In genomic region chr18:11857177-11857887, GRCh38 we compare ENCODE assay signal across 8 cellular contexts. TPM values are rescaled to one million over a fixed set of nuclear protein-coding genes. Genes with fewer than 3 reads are reported as not detected.
DNase-seq lines count a peak whose midpoint lies in the region; ATAC-seq and TF ChIP-seq lines count a peak whose summit lies in the region.

No MANE protein-coding gene starts in this region.

- H3K27me3 Mint-ChIP-seq in CD8-positive, alpha-beta T cell (ENCODE audit: low read depth): no peaks in the 10 kb centered on the region
- no peaks in the 10 kb centered on the region for H3K27me3 Mint-ChIP-seq in chondrocyte (ENCODE audit: low read depth)
- H3K27me3 Mint-ChIP-seq in stimulated activated memory B cell treated with anti-CD40 and anti-IgM and Interleukin-4, amounts not matched to agents 10 μg/mL and 1 μg/mL and 100 μg/mL, for 72 hours: no peaks in the 10 kb centered on the region

- peaks cover 15% of the 10 kb centered on the region for H3K36me3 Mint-ChIP-seq in CD8-positive, alpha-beta T cell
- no peaks in the 10 kb centered on the region for H3K36me3 Mint-ChIP-seq in chondrocyte (ENCODE audit: low read depth)
- peaks cover 8% of the 10 kb centered on the region for H3K36me3 Mint-ChIP-seq in stimulated activated memory B cell treated with anti-CD40 and anti-IgM and Interleukin-4, amounts not matched to agents 10 μg/mL and 1 μg/mL and 100 μg/mL, for 72 hours

- H3K4me2 ChIP-seq in MM.1S (ENCODE audit: low read depth, low read length): no peak overlapping the region

- H3K4me3 ChIP-seq in CD8-positive, alpha-beta T cell (ENCODE audit: low read depth, low read length): no peak overlapping the region
- no peak overlapping the region for H3K4me3 ChIP-seq in left lung
- H3K4me3 ChIP-seq in tibial artery: no peak overlapping the region
- no peak overlapping the region for H3K4me3 ChIP-seq in MM.1S (ENCODE audit: low read length)

- POLR2A ChIA-PET in CD8-positive, alpha-beta T cell (lab: Charles Lee): no interaction called here

- H3K9me2 ChIP-seq in MM.1S (replicated peaks; ENCODE audit: insufficient read depth, low read length): no peaks in the 10 kb centered on the region

- H3K27me3 ChIP-seq in CD8-positive, alpha-beta T cell (ENCODE audit: insufficient read depth, low read length): no peaks in the 10 kb centered on the region
- H3K27me3 ChIP-seq in left lung (no peaks in the 10 kb centered on the region), tibial artery (no peaks in the 10 kb centered on the region), MM.1S (replicated peaks; ENCODE audit: insufficient read depth, low read length) (no peaks in the 10 kb centered on the region)

- peaks cover 14% of the 10 kb centered on the region for H3K4me1 ChIP-seq in CD8-positive, alpha-beta T cell (ENCODE audit: insufficient read depth, low read length)
- H3K4me1 ChIP-seq in left lung: peaks cover 17 to 43% of the 10 kb centered on the region in 2 donors
- H3K4me1 ChIP-seq in tibial artery: peaks cover 0 to 44% (median 18%) of the 10 kb centered on the region in 4 donors
- peaks cover 6% of the 10 kb centered on the region for H3K4me1 ChIP-seq in MM.1S (ENCODE audit: low read length)

- no peaks in the 10 kb centered on the region for H4K20me1 ChIP-seq in MM.1S (ENCODE audit: insufficient read depth, low read length)

- H3K4me1 Mint-ChIP-seq in CD8-positive, alpha-beta T cell (ENCODE audit: low read depth): peaks cover 36% of the 10 kb centered on the region
- peaks cover 58% of the 10 kb centered on the region for H3K4me1 Mint-ChIP-seq in chondrocyte (ENCODE audit: low read depth)
- peaks cover 13% of the 10 kb centered on the region for H3K4me1 Mint-ChIP-seq in stimulated activated memory B cell treated with anti-CD40 and anti-IgM and Interleukin-4, amounts not matched to agents 10 μg/mL and 1 μg/mL and 100 μg/mL, for 72 hours

- H3K27ac ChIP-seq in CD8-positive, alpha-beta T cell (ENCODE audit: low read depth, low read length): no peak overlapping the region
- H3K27ac ChIP-seq in left lung (peak overlapping the region; percentile 37 to 65), tibial artery (peak overlapping the region; percentile 68 to 73), MM.1S (ENCODE audit: low read length) (no peak overlapping the region)

- CTCF ChIA-PET in CD8-positive, alpha-beta T cell (lab: Charles Lee): no interaction called here

- no peaks in the 10 kb centered on the region for H3K9me3 Mint-ChIP-seq in CD8-positive, alpha-beta T cell
- H3K9me3 Mint-ChIP-seq in chondrocyte (ENCODE audit: low read depth): no peaks in the 10 kb centered on the region
- H3K9me3 Mint-ChIP-seq in stimulated activated memory B cell treated with anti-CD40 and anti-IgM and Interleukin-4, amounts not matched to agents 10 μg/mL and 1 μg/mL and 100 μg/mL, for 72 hours: no peaks in the 10 kb centered on the region

- peaks cover 13% of the 10 kb centered on the region for H3K79me2 ChIP-seq in MM.1S (ENCODE audit: low read length)

- H3K36me3 ChIP-seq in CD8-positive, alpha-beta T cell (ENCODE audit: insufficient read depth, low read length): no peaks in the 10 kb centered on the region
- H3K36me3 ChIP-seq in left lung (no peaks in the 10 kb centered on the region), tibial artery (peaks cover 6 to 28% (median 11%) of the 10 kb centered on the region in 3 donors), MM.1S (replicated peaks; ENCODE audit: insufficient read depth, low read length) (no peaks in the 10 kb centered on the region)

- no peaks in the 10 kb centered on the region for H3F3A ChIP-seq in MM.1S (ENCODE audit: insufficient read depth, low read length)

- H2AFZ ChIP-seq in MM.1S (ENCODE audit: low read length): no peak overlapping the region

- peak overlapping the region; percentile 11 for H3K27ac Mint-ChIP-seq in CD8-positive, alpha-beta T cell
- H3K27ac Mint-ChIP-seq in chondrocyte (ENCODE audit: unreplicated experiment): peak overlapping the region; percentile 99
- H3K27ac Mint-ChIP-seq in stimulated activated memory B cell treated with anti-CD40 and anti-IgM and Interleukin-4, amounts not matched to agents 10 μg/mL and 1 μg/mL and 100 μg/mL, for 72 hours: no peak overlapping the region

- intact Hi-C loops in CD8-positive, alpha-beta T cell (cut with DNase I, micrococcal nuclease): no loop called here
- intact Hi-C loops in left lung (cut with DNase I): no loop called here
- intact Hi-C loops in tibial artery (cut with DNase I; ENCODE audit: low total_unique reads): loop anchor here (10.0 kb wide), 2 partner anchors 47 to 683 kb away; partner anchors contain the start of gene MPPE1

- TF ChIP-seq CTCF in CD8-positive, alpha-beta T cell (IDR thresholded peaks at IDR 0.05): no peak
- TF ChIP-seq CTCF in chondrocyte (IDR thresholded peaks at IDR 0.05) (no peak), left lung (IDR thresholded peaks at IDR 0.05) (no peak), tibial artery (IDR thresholded peaks at IDR 0.05) (no peak), MM.1S (IDR thresholded peaks at IDR 0.05; ENCODE audit: low read length) (no peak)

- no peak overlapping the region for H3K4me3 Mint-ChIP-seq in CD8-positive, alpha-beta T cell
- H3K4me3 Mint-ChIP-seq in chondrocyte (ENCODE audit: unreplicated experiment): peak overlapping the region; percentile 65
- H3K4me3 Mint-ChIP-seq in stimulated activated memory B cell treated with anti-CD40 and anti-IgM and Interleukin-4, amounts not matched to agents 10 μg/mL and 1 μg/mL and 100 μg/mL, for 72 hours: no peak overlapping the region

- no peak for DNase-seq in CD8-positive, alpha-beta T cell
- peak; percentile 42 for DNase-seq in NCI-H2029 (lab: John Stamatoyannopoulos, UW)
- no peak for DNase-seq in chondrocyte (ENCODE audit: low spot score)
- peak in 1 of 2 donors; percentile 65 for DNase-seq in left lung
- peak; percentile 75 to 94 for DNase-seq in tibial artery
- DNase-seq in MM.1S: no peak

- no peaks in the 10 kb centered on the region for H3K9me3 ChIP-seq in CD8-positive, alpha-beta T cell (ENCODE audit: low read length)
- no peaks in the 10 kb centered on the region for H3K9me3 ChIP-seq in left lung
- no peaks in the 10 kb centered on the region for H3K9me3 ChIP-seq in tibial artery
- H3K9me3 ChIP-seq in MM.1S (replicated peaks; ENCODE audit: insufficient read depth, low read length): no peaks in the 10 kb centered on the region

- no peak overlapping the region for H3K9ac ChIP-seq in MM.1S (ENCODE audit: low read length)

- ATAC-seq in CD8-positive, alpha-beta T cell: no peak
- ATAC-seq in left lung (peak; percentile 75), HG03521 (IDR thresholded peaks at IDR 0.05; ENCODE audit: unreplicated experiment) (no peak)
- ATAC-seq in stimulated activated memory B cell treated with anti-CD40 and anti-IgM and Interleukin-4, amounts not matched to agents 10 μg/mL and 1 μg/mL and 100 μg/mL, for 72 hours: no peak

RNA-seq across cellular contexts. Expression of gene CHMP1B, which starts 6.1 kb away (rescaled TPM):
- 10 to 100 TPM; 71.2 to 74.2 TPM for total RNA-seq in CD8-positive, alpha-beta T cell
- 28.5 to 32.5 TPM (median 31.3 TPM) in 3 replicates for total RNA-seq in chondrocyte
- 10 to 100 TPM; 33.4 to 41.8 TPM for total RNA-seq in left lung

RNA-seq across cellular contexts. Expression of gene MPPE1, which starts 50.8 kb away (rescaled TPM):
- total RNA-seq in CD8-positive, alpha-beta T cell: 10 to 100 TPM; 44.0 to 55.1 TPM
- total RNA-seq in chondrocyte (37.7 to 40.4 TPM (median 38.2 TPM) in 3 replicates), left lung (10 to 100 TPM; 62.8 to 68.0 TPM)

Comparison
In these comparisons a context has a peak if more than half of its experiments do, and no peak if none do; other contexts are left out.
1. DNase-seq: peak in NCI-H2029 (single experiment) and tibial artery (2 of 2); none in CD8-positive, alpha-beta T cell (0 of 7), chondrocyte (single experiment) and MM.1S (single experiment).
2. H3K27ac ChIP-seq: peak in left lung (2 of 2) and tibial artery (2 of 2); none in CD8-positive, alpha-beta T cell (single experiment) and MM.1S (single experiment).